ENCODE assay signal across 11 cellular contexts in the genomic region with DNA sequence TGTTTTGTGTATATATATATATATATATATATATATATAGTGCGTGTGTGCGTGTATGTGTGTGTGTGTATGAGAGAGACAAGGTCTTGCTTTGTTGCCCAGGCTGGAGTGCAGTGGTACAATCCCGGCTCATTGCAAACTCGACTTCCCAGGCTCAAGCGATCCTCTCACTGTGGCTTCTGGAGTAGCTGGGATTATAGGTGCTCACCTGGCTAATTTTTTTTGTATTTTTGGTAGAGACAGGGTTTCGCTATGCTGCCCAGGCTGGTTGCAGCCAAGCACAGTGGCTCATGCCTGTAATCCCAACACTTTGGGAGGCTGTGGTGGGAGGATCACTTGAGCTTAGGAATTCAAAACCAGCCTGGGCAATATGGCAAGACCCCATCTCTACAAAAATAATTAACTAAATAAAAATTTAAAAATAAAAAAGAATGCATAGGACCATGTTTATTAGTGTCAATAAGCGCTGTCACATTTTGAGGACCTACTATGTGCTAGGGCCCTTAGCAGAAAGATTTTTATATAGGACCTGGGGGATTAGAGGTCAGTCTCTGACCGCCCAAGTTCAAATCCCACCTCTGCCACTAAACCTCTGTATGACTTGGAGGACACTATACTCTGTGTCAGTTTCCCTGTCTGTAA. TPM values are rescaled to one million over a fixed set of nuclear protein-coding genes. Genes with fewer than 3 reads are reported as not detected.
DNase-seq lines count a peak whose midpoint lies in the region; ATAC-seq and TF ChIP-seq lines count a peak whose summit lies in the region.
"Had no signal": no experiment of that assay in that cellular context is flagged by ENCODE, and none has a peak within 500 bp of the region (broad histone marks: within the 10 kb centered on the region; RNA-seq: fewer than 3 reads in every experiment).

No MANE protein-coding gene starts in this region.

- H3K27ac ChIP-seq in PC-3 (ENCODE audit: low read length), result no peak overlapping the region
- H3K27ac ChIP-seq: gastroesophageal sphincter had no signal

- POLR2A ChIA-PET in PC-3 (lab: Charles Lee; ENCODE audit: unreplicated experiment), result no interaction called here

- H3K9ac ChIP-seq in PC-3 (ENCODE audit: low read length), result no peak overlapping the region

- peaks cover 62% of the 10 kb centered on the region for H3K79me2 ChIP-seq in PC-3 (ENCODE audit: low read length)

- peaks cover 33% of the 10 kb centered on the region for H3K4me1 ChIP-seq in PC-3 (ENCODE audit: insufficient read depth, low read length)

- H3F3A ChIP-seq in PC-3 (ENCODE audit: low read length, unreplicated experiment), result no peaks in the 10 kb centered on the region

- no peak for ATAC-seq in PC-3
- ATAC-seq: gastroesophageal sphincter, left lobe of liver had no signal

- intact Hi-C loops in PC-3 (cut with micrococcal nuclease), result no loop called here

- peak overlapping the region; percentile 71 for H3K4me2 ChIP-seq in PC-3 (ENCODE audit: low read length)

- H3K4me3 ChIP-seq in AG10803 (ENCODE audit: low read length) (peak overlapping the region; percentile 23), PC-3 (ENCODE audit: low read length) (peak overlapping the region; percentile 51)

- H4K20me1 ChIP-seq in PC-3 (ENCODE audit: low read length), result peaks cover 13% of the 10 kb centered on the region

- no TSS peak for BruUV-seq in PC-3 (replicated peaks; lab: Mats Ljungman, UMichigan)

- TF ChIP-seq CTCF in AG10803 (conservative IDR thresholded peaks at IDR 0.05; ENCODE audit: low read length), result no peak
- no peak for TF ChIP-seq CTCF in PC-3 (conservative IDR thresholded peaks at IDR 0.05; ENCODE audit: low read depth, low read length)

- no peaks in the 10 kb centered on the region for H3K27me3 ChIP-seq in PC-3 (ENCODE audit: low read length)
- H3K27me3 ChIP-seq: gastroesophageal sphincter had no signal

- DNase-seq in AG10803 (ENCODE audit: low read depth) (no peak), PC-3 (no peak), left kidney (ENCODE audit: low read depth, low spot score) (peak; percentile 38), NCI-H1105 (lab: John Stamatoyannopoulos, UW) (no peak)
- no peak for DNase-seq in stimulated activated CD4-positive, alpha-beta T cell treated with anti-CD3 and anti-CD28 coated beads, Interleukin-2, amount 100 ng/mL, for 24 hours
- DNase-seq in stimulated activated CD4-positive, alpha-beta T cell treated with anti-CD3 and anti-CD28 coated beads, Interleukin-12 subunit alpha, Interleukin-12 subunit beta, amount 100 ng/mL, for 4 hours, result no peak
- DNase-seq: activated CD4-positive, alpha-beta memory T cell treated with anti-CD3 and anti-CD28 coated beads, Interleukin-2, amount 10 ng/mL, durations not matched to agents 7 days and 5 days; cortex of kidney; NCI-H2081 treated with DMSO at 0.1 percent for 48 hours had no signal

- H3K36me3 ChIP-seq in PC-3 (ENCODE audit: low read depth, low read length), result peaks cover 21% of the 10 kb centered on the region

- CTCF ChIA-PET in PC-3 (lab: Charles Lee), result interaction anchor here (0.7 kb wide), 1 partner anchor 57 kb away, joined by 3 read pairs; no protein-coding TSS in a partner anchor

- H3K9me3 ChIP-seq in PC-3 (ENCODE audit: low read length), result no peaks in the 10 kb centered on the region
- H3K9me3 ChIP-seq: gastroesophageal sphincter had no signal

- H3K9me2 ChIP-seq in PC-3 (replicated peaks; ENCODE audit: low read length), result no peaks in the 10 kb centered on the region

- no peak overlapping the region for H2AFZ ChIP-seq in PC-3 (ENCODE audit: low read length)

RNA-seq across cellular contexts. Expression of a gene that starts 1.8 kb away (rescaled TPM):
- total RNA-seq in PC-3 (2014; rRNA removed), result 67.8 and 75.3 TPM in 2 replicates

RNA-seq across cellular contexts. Expression of a gene that starts 25.8 kb away (rescaled TPM):
- 2.2 and 4.3 TPM in 2 replicates for total RNA-seq in PC-3 (2014; rRNA removed)

RNA-seq across cellular contexts. Expression of a gene that starts 32.2 kb away (rescaled TPM):
- total RNA-seq in PC-3 (2014; rRNA removed), result not detected in 2 replicates
- total RNA-seq: activated CD4-positive, alpha-beta memory T cell treated with anti-CD3 and anti-CD28 coated beads, Interleukin-2, amount 10 ng/mL, durations not matched to agents 7 days and 5 days; gastroesophageal sphincter had no signal

RNA-seq across cellular contexts. Expression of a gene that starts 53.4 kb away (rescaled TPM):
- not detected in 2 replicates for total RNA-seq in PC-3 (2014; rRNA removed)
- total RNA-seq: activated CD4-positive, alpha-beta memory T cell treated with anti-CD3 and anti-CD28 coated beads, Interleukin-2, amount 10 ng/mL, durations not matched to agents 7 days and 5 days; gastroesophageal sphincter; left lobe of liver had no signal
